10 cellular contexts compared by ENCODE assay signal in the genomic region with DNA sequence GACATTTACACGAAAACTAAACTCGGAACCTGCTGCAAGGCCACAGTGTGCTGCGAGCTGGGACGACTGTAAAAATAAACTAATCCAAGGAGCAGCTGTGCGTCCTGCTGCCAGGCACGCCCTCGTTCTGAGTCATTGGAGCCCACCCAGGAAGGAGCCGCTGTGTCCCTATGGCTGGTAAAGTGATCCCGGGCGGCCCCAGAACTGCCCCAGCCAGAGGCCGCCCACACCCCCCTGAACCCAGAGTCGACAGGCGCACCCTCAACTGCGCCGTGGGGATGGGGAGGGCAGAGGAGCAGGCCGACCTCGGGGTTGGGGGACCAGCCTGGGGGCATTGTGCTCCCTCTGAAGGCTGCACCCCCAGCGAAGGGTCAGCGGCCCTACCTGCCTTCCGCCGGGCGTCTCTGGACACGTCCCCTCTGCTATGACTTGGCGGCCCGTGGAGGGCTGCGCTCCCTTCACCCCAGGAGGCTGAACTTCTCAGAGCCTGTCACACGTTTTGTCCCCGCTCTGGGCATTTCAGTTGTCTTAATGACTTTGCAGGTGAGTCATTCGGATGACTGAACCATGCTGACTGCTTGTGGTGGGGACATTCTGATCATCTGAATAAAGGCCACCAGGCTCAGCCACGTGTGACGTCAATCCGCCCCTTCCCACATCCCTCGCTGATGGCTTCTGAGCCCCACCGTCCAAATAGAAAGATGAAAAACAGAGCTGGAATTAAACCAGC. TPM values are rescaled to one million over a fixed set of nuclear protein-coding genes. Genes with fewer than 3 reads are reported as not detected.
DNase-seq lines count a peak whose midpoint lies in the region; ATAC-seq and TF ChIP-seq lines count a peak whose summit lies in the region.
"Had no signal": no experiment of that assay in that cellular context is flagged by ENCODE, and none has a peak within 500 bp of the region (broad histone marks: within the 10 kb centered on the region; RNA-seq: fewer than 3 reads in every experiment).

No MANE protein-coding gene starts in this region.

- peak overlapping the region; percentile 76 for H3K4me2 ChIP-seq in fibroblast of lung (ENCODE audit: extremely low read depth, insufficient read depth, low read length)
- H3K4me2 ChIP-seq: KMS-11 had no signal

- intact Hi-C loops in sigmoid colon (cut with DNase I), result no loop called here

- H3K27ac ChIP-seq in Peyer's patch (peak overlapping the region in 3 of 4 donors; percentile 32 to 76 (median 65)), fibroblast of lung (ENCODE audit: insufficient read depth, low read length) (peak overlapping the region; percentile 98), sigmoid colon (peak overlapping the region; percentile 75 to 84 (median 80))
- H3K27ac ChIP-seq: KMS-11 had no signal

- no peaks in the 10 kb centered on the region for H3K27me3 ChIP-seq in Peyer's patch
- no peaks in the 10 kb centered on the region for H3K27me3 ChIP-seq in fibroblast of lung (ENCODE audit: control insufficient read depth, insufficient read depth, low read length)
- peaks cover 0 to 7% (median 0%) of the 10 kb centered on the region in 3 donors for H3K27me3 ChIP-seq in sigmoid colon

- no peak overlapping the region for H3K4me3 ChIP-seq in Peyer's patch
- peak overlapping the region; percentile 7 to 38 (median 18) for H3K4me3 ChIP-seq in fibroblast of lung (replicated peaks in 1 of 4; ENCODE audit: control extremely low read depth in 1 of 4, insufficient read depth in 1 of 4, low read depth in 3 of 4, low read length in 4 of 4)
- H3K4me3 ChIP-seq in sigmoid colon, result no peak overlapping the region

- WGBS in sigmoid colon, 2 donors, result 71 to 74% methylated on average over 34 of the region's 34 CpGs

- DNase-seq in EL, result peak; percentile 85
- DNase-seq in Peyer's patch, result peak in 1 of 3 donors; percentile 50
- DNase-seq in fibroblast of lung (ENCODE audit: low read depth in 2 of 2), result peak; percentile 87 to 91
- DNase-seq in sigmoid colon, result peak; percentile 80
- no peak for DNase-seq in activated effector memory CD4-positive, alpha-beta T cell treated with Interleukin-2 at 50 U/mL for 16 hours
- DNase-seq: activated CD4-positive, alpha-beta T cell treated with anti-CD3 and anti-CD28 coated beads for 1 hour had no signal

- TF ChIP-seq POLR2A in Peyer's patch (IDR thresholded peaks at IDR 0.05) (no peak), sigmoid colon (IDR thresholded peaks at IDR 0.05) (no peak)

- ATAC-seq in HG03469 (IDR thresholded peaks at IDR 0.05; ENCODE audit: unreplicated experiment) (no peak), GM18502 (IDR thresholded peaks at IDR 0.05; ENCODE audit: poor library complexity, unreplicated experiment) (no peak), GM21723 (IDR thresholded peaks at IDR 0.05; ENCODE audit: unreplicated experiment) (no peak)

- no peak for TF ChIP-seq CTCF in Peyer's patch (IDR thresholded peaks at IDR 0.05)
- no peak for TF ChIP-seq CTCF in fibroblast of lung (conservative IDR thresholded peaks at IDR 0.05 in 1 of 2, IDR thresholded peaks at IDR 0.05 in 1 of 2; ENCODE audit: low read depth in 1 of 2, low read length in 2 of 2)
- no peak for TF ChIP-seq CTCF in sigmoid colon (IDR thresholded peaks at IDR 0.05)

- H3K79me2 ChIP-seq in fibroblast of lung (ENCODE audit: control insufficient read depth, insufficient read depth, low read length), result no peaks in the 10 kb centered on the region

- no peaks in the 10 kb centered on the region for H3K36me3 ChIP-seq in Peyer's patch
- H3K36me3 ChIP-seq in fibroblast of lung (ENCODE audit: control insufficient read depth, insufficient read depth, low read length), result no peaks in the 10 kb centered on the region
- H3K36me3 ChIP-seq in sigmoid colon, result no peaks in the 10 kb centered on the region

- H3K9ac ChIP-seq in fibroblast of lung (ENCODE audit: insufficient read depth, low read length), result peak overlapping the region; percentile 62
- H3K9ac ChIP-seq: KMS-11 had no signal

- peaks cover 0 to 5% (median 0%) of the 10 kb centered on the region in 4 donors for H3K4me1 ChIP-seq in Peyer's patch
- peaks cover 15% of the 10 kb centered on the region for H3K4me1 ChIP-seq in fibroblast of lung (ENCODE audit: control insufficient read depth, extremely low read depth, insufficient read depth, low read length)
- H3K4me1 ChIP-seq in sigmoid colon, result peaks cover 0 to 44% (median 35%) of the 10 kb centered on the region in 4 donors

- H4K20me1 ChIP-seq in fibroblast of lung (ENCODE audit: control insufficient read depth, extremely low read depth, insufficient read depth, low read length), result no peaks in the 10 kb centered on the region

- H3K9me3 ChIP-seq in Peyer's patch (peaks cover 0 to 11% (median 0%) of the 10 kb centered on the region in 4 donors), fibroblast of lung (ENCODE audit: control insufficient read depth, insufficient read depth, low read depth, low read length) (no peaks in the 10 kb centered on the region), sigmoid colon (no peaks in the 10 kb centered on the region)

- peak overlapping the region; percentile 19 for H2AFZ ChIP-seq in fibroblast of lung (ENCODE audit: low read length)

- peak in 1 of 4 donors; percentile 18 for TF ChIP-seq EP300 in sigmoid colon (IDR thresholded peaks at IDR 0.05)

RNA-seq across cellular contexts. Expression of a gene that starts 42.7 kb away (rescaled TPM):
- total RNA-seq in Peyer's patch (10 to 100 TPM in 1 of 4 donors, 1 to 10 TPM in 2, not detected in 1; 3.9 to 15.2 (median 5.8) TPM), fibroblast of lung (1.5 TPM in 2 replicates), sigmoid colon (1 to 10 TPM; 2.3 to 7.8 (median 4.5) TPM)
- polyA plus RNA-seq in fibroblast of lung (0.59 and 0.62 TPM in 2 replicates), sigmoid colon (1 to 10 TPM; 1.2 to 4.9 (median 4.2) TPM)
- polyA plus RNA-seq in fibroblast of lung (2012), result 0.64 and 1.0 TPM in 2 replicates
- 0.04 and 1.3 TPM in 2 replicates for polyA minus RNA-seq in fibroblast of lung (ENCODE audit: low replicate concordance)

RNA-seq across cellular contexts. Expression of a gene that starts 46.7 kb away (rescaled TPM):
- total RNA-seq in Peyer's patch, result 100 to 1,000 TPM in 2 of 4 donors, 10 to 100 TPM in 2; 36.3 to 156 (median 97.9) TPM
- total RNA-seq in fibroblast of lung, result 2.3 and 4.8 TPM in 2 replicates
- polyA plus RNA-seq in fibroblast of lung, result 0.35 and 1.4 TPM in 2 replicates
- 0.89 and 2.2 TPM in 2 replicates for polyA plus RNA-seq in fibroblast of lung (2012)
- 0.26 TPM in 1 of 2 replicates, not detected in the other for polyA minus RNA-seq in fibroblast of lung (ENCODE audit: low replicate concordance)
- 1 to 10 TPM; 6.7 to 9.9 (median 8.3) TPM for total RNA-seq in sigmoid colon
- polyA plus RNA-seq in sigmoid colon, result 10 to 100 TPM; 29.3 to 52.5 (median 39.6) TPM

Comparison
In these comparisons a context has a peak if more than half of its experiments do, and no peak if none do; other contexts are left out.
1. H3K4me3 ChIP-seq: peak in fibroblast of lung (4 of 4); none in Peyer's patch (0 of 4) and sigmoid colon (0 of 4).
2. Peak in every context shown above with its lines, with median percentiles within 50 percentile points of each other: H3K27ac ChIP-seq.